ENCODE assay signal across 17 cellular contexts in the genomic region with DNA sequence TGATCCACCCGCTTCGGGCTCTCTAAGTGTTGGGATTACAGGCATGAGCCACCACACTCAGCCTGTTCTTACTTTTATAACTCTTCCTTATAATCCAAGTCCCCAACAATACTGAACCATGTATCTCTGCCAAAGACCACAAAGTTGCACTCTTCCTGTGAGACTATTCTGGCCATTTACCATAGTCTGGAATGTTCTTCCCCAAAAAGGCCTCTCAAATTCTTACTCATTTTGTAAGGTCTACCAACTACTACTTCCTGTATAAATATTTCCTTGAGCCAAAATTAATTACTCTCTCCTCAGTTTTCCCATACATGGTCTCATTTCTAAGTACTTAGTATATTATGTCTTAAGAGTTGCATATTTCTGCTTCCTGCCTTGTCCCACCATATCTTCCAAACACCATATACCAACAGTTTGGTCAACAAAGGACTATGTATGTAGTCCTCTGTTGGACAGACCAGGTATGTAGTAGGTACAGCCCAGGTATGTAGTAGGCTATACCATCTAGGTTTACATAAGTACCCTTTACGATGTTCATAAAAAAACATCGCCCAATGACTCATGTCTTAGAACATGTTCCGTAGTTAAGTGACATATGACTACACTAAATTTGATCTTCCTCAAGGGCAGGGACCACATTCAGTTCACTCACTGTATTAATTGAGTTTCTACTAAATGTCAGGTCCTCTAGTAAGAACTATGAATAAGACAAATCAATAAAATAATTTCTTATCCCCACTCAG. TPM values are rescaled to one million over a fixed set of nuclear protein-coding genes. Genes with fewer than 3 reads are reported as not detected.
DNase-seq lines count a peak whose midpoint lies in the region; ATAC-seq and TF ChIP-seq lines count a peak whose summit lies in the region.
"Had no signal": no experiment of that assay in that cellular context is flagged by ENCODE, and none has a peak within 500 bp of the region (broad histone marks: within the 10 kb centered on the region; RNA-seq: fewer than 3 reads in every experiment).

No MANE protein-coding gene starts in this region.

- H3K4me3 ChIP-seq in PC-3 (ENCODE audit: low read length), result no peak overlapping the region
- H3K4me3 ChIP-seq: esophagus squamous epithelium, heart right ventricle had no signal

- H3K9me3 Mint-ChIP-seq in activated T-cell treated with anti-CD3 and anti-CD28 coated beads, Interleukin-2, amount 50 U/mL, for 24 hours, result peaks cover 5% of the 10 kb centered on the region
- H3K9me3 Mint-ChIP-seq in effector memory CD8-positive, alpha-beta T cell, result no peaks in the 10 kb centered on the region
- H3K9me3 Mint-ChIP-seq in stimulated activated naive CD8-positive, alpha-beta T cell treated with anti-CD3 and anti-CD28 coated beads, Interleukin-15, amount 100 ng/mL, for 72 hours, result peaks cover 7% of the 10 kb centered on the region in 2 donors

- H3K27ac ChIP-seq in PC-3 (ENCODE audit: low read length), result no peak overlapping the region
- H3K27ac ChIP-seq: esophagus squamous epithelium, heart right ventricle had no signal

- BruUV-seq in PC-3 (replicated peaks; lab: Mats Ljungman, UMichigan), result no TSS peak

- H3K79me2 ChIP-seq in PC-3 (ENCODE audit: low read length), result peaks cover 67% of the 10 kb centered on the region

- H3K9ac ChIP-seq in PC-3 (ENCODE audit: low read length), result no peak overlapping the region

- no peak for DNase-seq in activated T-cell treated with anti-CD3 and anti-CD28 coated beads, Interleukin-2, amount 50 U/mL, for 24 hours
- DNase-seq in activated T-cell treated with anti-CD3 and anti-CD28 coated beads for 4 hours (no peak), PC-3 (peak; percentile 63), NCI-H82 treated with DMSO at 0.1 percent for 48 hours (lab: John Stamatoyannopoulos, UW; ENCODE audit: unreplicated experiment) (no peak)
- no peak for DNase-seq in effector memory CD8-positive, alpha-beta T cell
- no peak for DNase-seq in stimulated activated naive CD8-positive, alpha-beta T cell treated with anti-CD3 and anti-CD28 coated beads, Interleukin-15, amount 100 ng/mL, for 72 hours
- DNase-seq: activated CD8-positive, alpha-beta memory T cell treated with anti-CD3 and anti-CD28 coated beads, Interleukin-2, amount 50 U/mL, for 48 hours; anterior cingulate cortex; cortex of kidney; esophagus squamous epithelium; heart right ventricle; left cardiac atrium; NCI-H69; stimulated activated CD4-positive, alpha-beta T cell treated with anti-CD3 and anti-CD28 coated beads, Interleukin-15, amount 100 ng/mL, for 24 hours had no signal

- no peak overlapping the region for H3K4me2 ChIP-seq in PC-3 (ENCODE audit: low read length)

- H3F3A ChIP-seq in PC-3 (ENCODE audit: low read length, unreplicated experiment), result no peaks in the 10 kb centered on the region

- no peaks in the 10 kb centered on the region for H4K20me1 ChIP-seq in PC-3 (ENCODE audit: low read length)

- H3K4me3 Mint-ChIP-seq in activated T-cell treated with anti-CD3 and anti-CD28 coated beads, Interleukin-2, amount 50 U/mL, for 24 hours, result no peak overlapping the region
- H3K4me3 Mint-ChIP-seq in effector memory CD8-positive, alpha-beta T cell, result peak overlapping the region in 1 of 2 donors; percentile 79
- no peak overlapping the region for H3K4me3 Mint-ChIP-seq in stimulated activated naive CD8-positive, alpha-beta T cell treated with anti-CD3 and anti-CD28 coated beads, Interleukin-15, amount 100 ng/mL, for 72 hours

- H3K4me1 Mint-ChIP-seq in activated T-cell treated with anti-CD3 and anti-CD28 coated beads, Interleukin-2, amount 50 U/mL, for 24 hours (ENCODE audit: low read depth), result peaks cover 68% of the 10 kb centered on the region
- H3K4me1 Mint-ChIP-seq in effector memory CD8-positive, alpha-beta T cell (ENCODE audit: low read depth in 2 of 2), result peaks cover 44 to 47% of the 10 kb centered on the region in 2 donors
- H3K4me1 Mint-ChIP-seq in stimulated activated naive CD8-positive, alpha-beta T cell treated with anti-CD3 and anti-CD28 coated beads, Interleukin-15, amount 100 ng/mL, for 72 hours, result peaks cover 70% of the 10 kb centered on the region

- H3K9me3 ChIP-seq in PC-3 (ENCODE audit: low read length), result no peaks in the 10 kb centered on the region
- H3K9me3 ChIP-seq: esophagus squamous epithelium, heart right ventricle had no signal

- no peak overlapping the region for H2AFZ ChIP-seq in PC-3 (ENCODE audit: low read length)

- no peaks in the 10 kb centered on the region for H3K9me2 ChIP-seq in PC-3 (replicated peaks; ENCODE audit: low read length)

- H3K27me3 Mint-ChIP-seq in activated T-cell treated with anti-CD3 and anti-CD28 coated beads, Interleukin-2, amount 50 U/mL, for 24 hours, result no peaks in the 10 kb centered on the region
- no peaks in the 10 kb centered on the region for H3K27me3 Mint-ChIP-seq in effector memory CD8-positive, alpha-beta T cell
- H3K27me3 Mint-ChIP-seq in stimulated activated naive CD8-positive, alpha-beta T cell treated with anti-CD3 and anti-CD28 coated beads, Interleukin-15, amount 100 ng/mL, for 72 hours, result no peaks in the 10 kb centered on the region

- no peaks in the 10 kb centered on the region for H3K27me3 ChIP-seq in PC-3 (ENCODE audit: low read length)
- H3K27me3 ChIP-seq: esophagus squamous epithelium, heart right ventricle had no signal

- no peak for TF ChIP-seq CTCF in PC-3 (conservative IDR thresholded peaks at IDR 0.05; ENCODE audit: low read depth, low read length)

- peaks cover 6% of the 10 kb centered on the region; the same call in 1 of the 2 replicates for H3K36me3 ChIP-seq in PC-3 (ENCODE audit: low read depth, low read length)

- ATAC-seq in PC-3 (peak; percentile 55), HG03175 (IDR thresholded peaks at IDR 0.05; ENCODE audit: unreplicated experiment) (no peak), HG02884 (IDR thresholded peaks at IDR 0.05; ENCODE audit: unreplicated experiment) (no peak)
- ATAC-seq in effector memory CD8-positive, alpha-beta T cell (replicated peaks), result no peak
- peak; percentile 84 for ATAC-seq in stimulated activated naive CD8-positive, alpha-beta T cell treated with anti-CD3 and anti-CD28 coated beads, Interleukin-15, amount 100 ng/mL, for 72 hours
- ATAC-seq: heart right ventricle, Panc1 had no signal

- H3K27ac Mint-ChIP-seq in activated T-cell treated with anti-CD3 and anti-CD28 coated beads, Interleukin-2, amount 50 U/mL, for 24 hours, result peak overlapping the region; percentile 41
- H3K27ac Mint-ChIP-seq in effector memory CD8-positive, alpha-beta T cell, result peak overlapping the region; percentile 19 to 20
- peak overlapping the region in 1 of 2 donors; percentile 72 for H3K27ac Mint-ChIP-seq in stimulated activated naive CD8-positive, alpha-beta T cell treated with anti-CD3 and anti-CD28 coated beads, Interleukin-15, amount 100 ng/mL, for 72 hours

- POLR2A ChIA-PET in PC-3 (lab: Charles Lee; ENCODE audit: unreplicated experiment), result no interaction called here

- CTCF ChIA-PET in PC-3 (lab: Charles Lee), result no interaction called here

- H3K4me1 ChIP-seq in PC-3 (ENCODE audit: insufficient read depth, low read length), result peaks cover 12% of the 10 kb centered on the region

- intact Hi-C loops in PC-3 (cut with micrococcal nuclease), result loop anchor here (10.0 kb wide), 1 partner anchor 45 kb away; no protein-coding TSS in a partner anchor

- H3K36me3 Mint-ChIP-seq in activated T-cell treated with anti-CD3 and anti-CD28 coated beads, Interleukin-2, amount 50 U/mL, for 24 hours (ENCODE audit: low read depth), result peaks cover 61% of the 10 kb centered on the region
- H3K36me3 Mint-ChIP-seq in effector memory CD8-positive, alpha-beta T cell (ENCODE audit: insufficient read depth), result peaks cover 30% of the 10 kb centered on the region

RNA-seq across cellular contexts. Expression of a gene that starts 22.0 kb away (rescaled TPM):
- total RNA-seq in PC-3 (2014; rRNA removed), result 25.8 and 27.9 TPM in 2 replicates

Comparison
In these comparisons a context has a peak if more than half of its experiments do, and no peak if none do; other contexts are left out.
1. ATAC-seq: peak in PC-3 (single experiment) and stimulated activated naive CD8-positive, alpha-beta T cell treated with anti-CD3 and anti-CD28 coated beads, Interleukin-15, amount 100 ng/mL, for 72 hours (single experiment); none in effector memory CD8-positive, alpha-beta T cell (single experiment), HG03175 (single experiment) and HG02884 (single experiment).